ENCODE assay signal across 10 cellular contexts in the genomic region with DNA sequence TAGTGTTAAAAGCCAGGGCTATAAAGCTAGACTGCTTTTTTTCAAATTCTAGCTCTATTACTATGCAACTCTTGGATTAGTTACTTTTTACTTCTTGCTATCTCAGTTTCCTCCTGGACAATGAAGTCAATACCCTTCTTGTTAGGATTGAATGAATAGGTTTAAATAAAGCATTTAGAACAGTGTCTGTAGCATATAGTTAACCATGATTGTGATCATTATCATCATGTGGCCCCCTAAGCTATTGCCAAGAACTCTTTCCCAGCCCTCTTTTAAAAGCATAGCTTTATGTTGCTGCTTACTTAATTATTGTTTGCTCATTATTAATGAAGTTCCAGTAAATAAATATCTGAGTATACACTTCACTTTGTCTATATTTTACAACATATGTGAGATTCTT.
"Had no signal": no experiment of that assay in that cellular context is flagged by ENCODE, and none has a peak within 500 bp of the region (broad histone marks: within the 10 kb centered on the region; RNA-seq: fewer than 3 reads in every experiment).

No MANE protein-coding gene starts in this region.

- H3K27ac ChIP-seq: GM23248, HL-60 had no signal

- H3K27ac Mint-ChIP-seq: HFFc6 had no signal

- H3K27me3 Mint-ChIP-seq: IgD-negative memory B cell had no signal

- H3K36me3 ChIP-seq: HAP-1 had no signal

- H3K9me3 Mint-ChIP-seq: IgD-negative memory B cell had no signal

- H3K4me3 ChIP-seq: GM23248, HAP-1 had no signal

- H3K9me3 ChIP-seq: HAP-1 had no signal

- DNase-seq: GM23248, GOT3, H7, HFFc6, KG1 had no signal

- H3K4me3 Mint-ChIP-seq: HFFc6, IgD-negative memory B cell had no signal

- H3K36me3 Mint-ChIP-seq: IgD-negative memory B cell had no signal

- H2AFZ ChIP-seq: GM23248 had no signal

- ATAC-seq: HCT116, HepG2 had no signal
